ENCODE assay signal across 25 cellular contexts in genomic region chr4:87105101-87105852, GRCh38.
DNase-seq lines count a peak whose midpoint lies in the region; ATAC-seq and TF ChIP-seq lines count a peak whose summit lies in the region.
"Had no signal": no experiment of that assay in that cellular context is flagged by ENCODE, and none has a peak within 500 bp of the region (broad histone marks: within the 10 kb centered on the region; RNA-seq: fewer than 3 reads in every experiment).

No MANE protein-coding gene starts in this region.

- POLR2A ChIA-PET in naive thymus-derived CD8-positive, alpha-beta T cell (lab: Charles Lee): interaction anchor here (1.0 to 1.3 kb wide), 2 partner anchors 99 to 170 kb away, joined by 4 read pairs; partner anchors contain the start of gene AFF1

- H3K4me1 ChIP-seq in left ventricle myocardium inferior (peaks cover 86% of the 10 kb centered on the region), duodenal mucosa (ENCODE audit: control insufficient read depth in 1 of 2, insufficient read depth in 2 of 2, low read length in 2 of 2) (peaks cover 21 to 34% of the 10 kb centered on the region in 2 donors)

- DNase-seq in left ventricle myocardium inferior (no peak), left cardiac atrium (no peak), posterior cingulate gyrus (no peak)
- DNase-seq in naive thymus-derived CD8-positive, alpha-beta T cell: no peak
- DNase-seq: activated CD4-positive, alpha-beta T cell treated with anti-CD3 and anti-CD28 coated beads, Interleukin-2, amount 50 U/mL, for 48 hours; activated T-cell treated with anti-CD3 and anti-CD28 coated beads, Interleukin-2, amount 50 U/mL, for 4 hours; cortex of kidney; GM23248; hippocampal formation; islet precursor cell; Kasumi-1; natural killer cell; NCI-H1092 treated with DMSO at 0.1 percent for 48 hours; NCI-H526 treated with DMSO at 0.1 percent for 48 hours; SIG-M5; spleen; stimulated activated CD8-positive, alpha-beta memory T cell treated with anti-CD3 and anti-CD28 coated beads, Interleukin-4, amount 100 ng/mL, for 48 hours; T-helper 1 cell had no signal

- H3K4me3 Mint-ChIP-seq in naive thymus-derived CD8-positive, alpha-beta T cell: peak overlapping the region in 2 of 10 donors; percentile 31 to 74
- H3K4me3 Mint-ChIP-seq: activated T-cell treated with anti-CD3 and anti-CD28 coated beads, Interleukin-2, amount 50 U/mL, for 4 hours; memory B cell; natural killer cell had no signal

- H3K9me3 ChIP-seq in left ventricle myocardium inferior (replicated peaks): no peaks in the 10 kb centered on the region
- H3K9me3 ChIP-seq in duodenal mucosa (ENCODE audit: control insufficient read depth in 1 of 2, low read length in 2 of 2): no peaks in the 10 kb centered on the region
- H3K9me3 ChIP-seq: spleen, suprapubic skin had no signal

- no peaks in the 10 kb centered on the region for H3K9me3 Mint-ChIP-seq in naive thymus-derived CD8-positive, alpha-beta T cell
- H3K9me3 Mint-ChIP-seq: activated T-cell treated with anti-CD3 and anti-CD28 coated beads, Interleukin-2, amount 50 U/mL, for 4 hours; memory B cell; natural killer cell had no signal

- no peak for ATAC-seq in left cardiac atrium
- no peak for ATAC-seq in naive thymus-derived CD8-positive, alpha-beta T cell
- ATAC-seq in GM21528 (IDR thresholded peaks at IDR 0.05; ENCODE audit: low FRiP score, unreplicated experiment): no peak
- no peak for ATAC-seq in HG02973 (IDR thresholded peaks at IDR 0.05; ENCODE audit: unreplicated experiment)
- ATAC-seq in GM18867 (IDR thresholded peaks at IDR 0.05; ENCODE audit: unreplicated experiment): no peak
- ATAC-seq: activated T-cell treated with anti-CD3 and anti-CD28 coated beads, Interleukin-2, amount 50 U/mL, for 4 hours; natural killer cell had no signal

- H3K36me3 Mint-ChIP-seq in naive thymus-derived CD8-positive, alpha-beta T cell: peaks cover 0 to 47% (median 19%) of the 10 kb centered on the region in 3 donors
- H3K36me3 Mint-ChIP-seq: natural killer cell had no signal

- no peak for TF ChIP-seq CTCF in left ventricle myocardium inferior (IDR thresholded peaks at IDR 0.05; ENCODE audit: borderline replicate concordance)

- peaks cover 17 to 57% (median 46%) of the 10 kb centered on the region in 4 donors for H3K4me1 Mint-ChIP-seq in naive thymus-derived CD8-positive, alpha-beta T cell

- H3K27me3 Mint-ChIP-seq in naive thymus-derived CD8-positive, alpha-beta T cell: no peaks in the 10 kb centered on the region
- H3K27me3 Mint-ChIP-seq: activated naive CD8-positive, alpha-beta T cell; memory B cell had no signal

- H3K27ac ChIP-seq in left ventricle myocardium inferior (replicated peaks) (peak overlapping the region; percentile 59), duodenal mucosa (ENCODE audit: low read depth, low read length) (no peak overlapping the region)
- H3K27ac ChIP-seq: GM23248 had no signal

- H3K4me3 ChIP-seq in left ventricle myocardium inferior: no peak overlapping the region
- H3K4me3 ChIP-seq in duodenal mucosa (ENCODE audit: low read depth in 1 of 2, low read length in 2 of 2): peak overlapping the region; percentile 4 to 38
- H3K4me3 ChIP-seq: GM23248, spleen, suprapubic skin had no signal

- peak overlapping the region; percentile 84 to 99 (median 92) for H3K27ac Mint-ChIP-seq in naive thymus-derived CD8-positive, alpha-beta T cell
- H3K27ac Mint-ChIP-seq: memory B cell had no signal

- H3K36me3 ChIP-seq in left ventricle myocardium inferior (peaks cover 35% of the 10 kb centered on the region), duodenal mucosa (ENCODE audit: control insufficient read depth in 1 of 2, insufficient read depth in 2 of 2, low read length in 2 of 2) (peaks cover 6 to 24% of the 10 kb centered on the region in 2 donors)

- H3K9ac ChIP-seq in duodenal mucosa (ENCODE audit: low read depth in 1 of 2, low read length in 2 of 2): no peak overlapping the region
- H3K9ac ChIP-seq: GM23248 had no signal

- H3K27me3 ChIP-seq in left ventricle myocardium inferior (ENCODE audit: low read depth): no peaks in the 10 kb centered on the region
- H3K27me3 ChIP-seq in duodenal mucosa (ENCODE audit: control insufficient read depth in 1 of 2, insufficient read depth in 2 of 2, low read length in 2 of 2): no peaks in the 10 kb centered on the region
- H3K27me3 ChIP-seq: spleen, suprapubic skin had no signal

- intact Hi-C loops in left ventricle myocardium inferior (cut with micrococcal nuclease): no loop called here
- intact Hi-C loops in left cardiac atrium (cut with DNase I): no loop called here
- intact Hi-C loops in posterior cingulate gyrus (cut with DNase I): no loop called here
